In genomic region chr2:21023419-21024181, GRCh38 we compare ENCODE assay signal across 11 cellular contexts. TPM values are rescaled to one million over a fixed set of nuclear protein-coding genes. Genes with fewer than 3 reads are reported as not detected.
"Had no signal": no experiment of that assay in that cellular context is flagged by ENCODE, and none has a peak within 500 bp of the region (broad histone marks: within the 10 kb centered on the region; RNA-seq: fewer than 3 reads in every experiment).

No MANE protein-coding gene starts in this region.

- H3K4me2 ChIP-seq: GM23338 had no signal

- DNase-seq: GM23248, GOT3, H7, H9, HCEC 1CT, HFFc6 had no signal

- H3K4me1 ChIP-seq: HAP-1 had no signal

- FAIRE-seq: H54 had no signal

- H2AFZ ChIP-seq: GM23248, GM23338 had no signal

- H3K36me3 ChIP-seq: HAP-1 had no signal

- ATAC-seq: GM23338, HCT116 had no signal

- H3K4me3 ChIP-seq: GM23248, GM23338, HAP-1 had no signal

- H3K9ac ChIP-seq: GM23248 had no signal

- H3K27ac ChIP-seq: GM23248 had no signal

- H3K9me3 ChIP-seq: HAP-1 had no signal

RNA-seq across cellular contexts. Expression of gene APOB, which starts 20.3 kb away (rescaled TPM):
- total RNA-seq: GM23248, H4, HFFc6 had no signal
- polyA plus RNA-seq: GM23248 had no signal
